ENCODE assay signal across 20 cellular contexts in the genomic region with DNA sequence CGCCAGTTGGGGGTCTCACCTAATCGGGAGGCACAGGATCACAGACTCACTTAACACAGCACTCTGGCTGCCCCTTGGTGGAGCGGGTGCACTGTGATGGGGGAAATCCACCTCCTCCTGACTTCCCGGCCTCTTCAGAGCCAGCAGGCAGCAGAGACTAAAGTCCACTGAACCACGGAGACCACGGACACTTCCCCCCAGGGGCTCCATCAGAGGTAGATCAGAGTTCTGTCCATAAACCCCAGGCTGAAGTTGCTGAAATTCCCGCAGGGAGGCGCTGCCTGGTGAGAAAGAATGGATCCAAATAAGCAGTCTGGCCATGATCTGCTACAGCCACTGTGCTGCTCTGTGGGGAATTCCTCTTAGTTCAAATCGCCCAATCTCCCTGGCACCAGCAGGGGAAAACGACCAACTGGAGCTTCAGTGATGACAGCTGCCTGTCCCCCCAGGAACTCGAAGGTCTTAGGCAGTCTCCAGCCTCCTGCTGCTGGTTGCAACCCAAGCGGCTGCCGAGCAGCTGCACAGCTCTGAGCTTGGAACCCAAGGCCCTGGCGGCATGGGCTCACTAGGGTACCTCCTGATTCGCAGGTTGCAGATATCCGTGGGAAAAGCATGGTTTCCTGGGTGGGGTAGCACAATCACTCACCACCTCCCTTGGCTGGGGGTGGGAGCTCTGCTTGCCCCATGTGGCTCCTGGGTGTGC.
DNase-seq lines count a peak whose midpoint lies in the region; ATAC-seq, FAIRE-seq and TF ChIP-seq lines count a peak whose summit lies in the region.
"Had no signal": no experiment of that assay in that cellular context is flagged by ENCODE, and none has a peak within 500 bp of the region (broad histone marks: within the 10 kb centered on the region; RNA-seq: fewer than 3 reads in every experiment).

No MANE protein-coding gene starts in this region.

- no peak overlapping the region for H3K4me3 ChIP-seq in right cardiac atrium (ENCODE audit: low read length)
- no peak overlapping the region for H3K4me3 ChIP-seq in SJCRH30
- H3K4me3 ChIP-seq in kidney (ENCODE audit: low read length in 2 of 2), result no peak overlapping the region
- H3K4me3 ChIP-seq in HepG2 (replicated peaks in 1 of 3; ENCODE audit: insufficient read depth in 1 of 3, low read depth in 2 of 3, low read length in 3 of 3), result no peak overlapping the region
- H3K4me3 ChIP-seq: GM12878, GM23248 had no signal

- no peaks in the 10 kb centered on the region for H3K36me3 ChIP-seq in SJCRH30
- H3K36me3 ChIP-seq in kidney (ENCODE audit: control insufficient read depth in 1 of 2, insufficient read depth in 2 of 2, low read length in 2 of 2), result no peaks in the 10 kb centered on the region
- H3K36me3 ChIP-seq in HepG2 (replicated peaks in 1 of 2; ENCODE audit: control insufficient read depth in 1 of 2, insufficient read depth in 2 of 2, low read length in 2 of 2), result no peaks in the 10 kb centered on the region

- H3K4me1 ChIP-seq in right cardiac atrium (ENCODE audit: control insufficient read depth, insufficient read depth, low read length) (no peaks in the 10 kb centered on the region), SJCRH30 (no peaks in the 10 kb centered on the region), kidney (ENCODE audit: control insufficient read depth in 1 of 2, insufficient read depth in 1 of 2, low read depth in 1 of 2, low read length in 2 of 2) (no peaks in the 10 kb centered on the region), HepG2 (ENCODE audit: insufficient read depth, low read length) (no peaks in the 10 kb centered on the region)

- H3K9ac ChIP-seq in kidney (ENCODE audit: low read length in 2 of 2) (no peak overlapping the region), HepG2 (ENCODE audit: insufficient read depth, low read depth, low read length) (no peak overlapping the region)
- H3K9ac ChIP-seq: GM23248 had no signal

- no peaks in the 10 kb centered on the region for H4K20me1 ChIP-seq in HepG2 (ENCODE audit: insufficient read depth, low read length)

- intact Hi-C loops in Right ventricle myocardium inferior (cut with DNase I), result no loop called here
- intact Hi-C loops in right cardiac atrium (cut with DNase I), result no loop called here
- intact Hi-C loops in kidney (cut with DNase I), result no loop called here
- intact Hi-C loops in HepG2 (cut with micrococcal nuclease; ENCODE audit: unreplicated experiment), result no loop called here

- H3K9me3 ChIP-seq in right cardiac atrium (ENCODE audit: control insufficient read depth, low read length), result no peaks in the 10 kb centered on the region
- H3K9me3 ChIP-seq in SJCRH30 (replicated peaks), result no peaks in the 10 kb centered on the region
- H3K9me3 ChIP-seq in kidney (ENCODE audit: control insufficient read depth in 1 of 2, low read length in 2 of 2), result no peaks in the 10 kb centered on the region
- H3K9me3 ChIP-seq in HepG2 (ENCODE audit: low read length), result peaks cover 27% of the 10 kb centered on the region; the same call in 1 of the 2 replicates

- BruUV-seq in HepG2 (replicated peaks; lab: Mats Ljungman, UMichigan), result no TSS peak

- TF ChIP-seq EP300 in HepG2 (IDR thresholded peaks at IDR 0.05; ENCODE audit: low read depth in 2 of 2, low read length in 2 of 2) (no peak), HepG2 (CRISPR knock-in tag; IDR thresholded peaks at IDR 0.05; ENCODE audit: borderline replicate concordance) (no peak)

- H2AFZ ChIP-seq in HepG2 (ENCODE audit: low read length), result no peak overlapping the region
- H2AFZ ChIP-seq: GM23248 had no signal

- DNase-seq in Right ventricle myocardium inferior (ENCODE audit: missing footprints) (peak; percentile 9), right cardiac atrium (no peak), SJCRH30 (peak; percentile 2 to 13), kidney (peak; percentile 33), cerebellar nuclear complex (lab: John Stamatoyannopoulos, UW) (no peak), HepG2 (ENCODE audit: low spot score) (no peak), NCI-H345 treated with DMSO at 0.1 percent for 48 hours (lab: John Stamatoyannopoulos, UW; ENCODE audit: unreplicated experiment) (no peak)
- DNase-seq: C1 segment of cervical spinal cord; Calu3; CD4-positive, alpha-beta memory T cell; COR-L47; DMS79; EL; GDM1; GM23248; H9; HFFc6 had no signal

- 76% methylated on average over 16 of the region's 16 CpGs for WGBS in right cardiac atrium
- WGBS in HepG2 (ENCODE audit: low lambda C conversion rate), result 90% methylated on average over 2 of the region's 16 CpGs

- no peaks in the 10 kb centered on the region for H3K79me2 ChIP-seq in HepG2 (ENCODE audit: insufficient read depth, low read length)

- CTCF ChIA-PET in HepG2 (lab: Yijun Ruan, JAX; ENCODE audit: low intra/inter-chr PET ratio, low total read pairs), result no interaction called here

- POLR2A ChIA-PET in HepG2 (lab: Yijun Ruan, JAX), result no interaction called here

- ATAC-seq in Right ventricle myocardium inferior, result no peak
- no peak for ATAC-seq in right cardiac atrium
- ATAC-seq in HepG2, result no peak
- ATAC-seq: GM12878, HCT116 had no signal

- in situ Hi-C loops in HepG2 (cut with HindIII; ENCODE audit: extremely low pct_ligation_motif_present, low pct_unique_long_range_greater_than_20kb), result no loop called here

- H3K4me2 ChIP-seq in HepG2 (ENCODE audit: low read depth, low read length), result no peak overlapping the region

- no peak for TF ChIP-seq CTCF in kidney (IDR thresholded peaks at IDR 0.05; ENCODE audit: borderline replicate concordance, extremely low read depth, insufficient read depth)
- no peak for TF ChIP-seq CTCF in HepG2 (CRISPR knock-in tag; IDR thresholded peaks at IDR 0.05)

- no peak for TF ChIP-seq POLR2A in HepG2 (IDR thresholded peaks at IDR 0.05; ENCODE audit: insufficient read depth in 1 of 2, low read depth in 2 of 2, low read length in 2 of 2)

- H3K27me3 ChIP-seq in right cardiac atrium (ENCODE audit: control insufficient read depth, insufficient read depth) (no peaks in the 10 kb centered on the region), SJCRH30 (no peaks in the 10 kb centered on the region), HepG2 (ENCODE audit: control insufficient read depth in 1 of 2, insufficient read depth in 2 of 2, low read length in 2 of 2) (no peaks in the 10 kb centered on the region)

- H3K27ac ChIP-seq in right cardiac atrium (ENCODE audit: low read length), result no peak overlapping the region
- no peak overlapping the region for H3K27ac ChIP-seq in SJCRH30
- no peak overlapping the region for H3K27ac ChIP-seq in kidney (ENCODE audit: low read depth in 2 of 2, low read length in 2 of 2)
- no peak overlapping the region for H3K27ac ChIP-seq in HepG2 (ENCODE audit: extremely low read length, insufficient read depth, low read length)
- H3K27ac ChIP-seq: GM23248 had no signal

- FAIRE-seq in kidney (lab: Jason Lieb, UNC) (no peak), HepG2 (lab: Jason Lieb, UNC) (no peak)
- FAIRE-seq: GM12878, GM19239 had no signal

- TF ChIP-seq RAD21 in HepG2 (CRISPR knock-in tag; IDR thresholded peaks at IDR 0.05), result no peak

TF ChIP-seq in HepG2, 621 proteins besides CTCF, POLR2A, EP300 and RAD21 (continues in another document):
- TF ChIP-seq, protein P1, sequence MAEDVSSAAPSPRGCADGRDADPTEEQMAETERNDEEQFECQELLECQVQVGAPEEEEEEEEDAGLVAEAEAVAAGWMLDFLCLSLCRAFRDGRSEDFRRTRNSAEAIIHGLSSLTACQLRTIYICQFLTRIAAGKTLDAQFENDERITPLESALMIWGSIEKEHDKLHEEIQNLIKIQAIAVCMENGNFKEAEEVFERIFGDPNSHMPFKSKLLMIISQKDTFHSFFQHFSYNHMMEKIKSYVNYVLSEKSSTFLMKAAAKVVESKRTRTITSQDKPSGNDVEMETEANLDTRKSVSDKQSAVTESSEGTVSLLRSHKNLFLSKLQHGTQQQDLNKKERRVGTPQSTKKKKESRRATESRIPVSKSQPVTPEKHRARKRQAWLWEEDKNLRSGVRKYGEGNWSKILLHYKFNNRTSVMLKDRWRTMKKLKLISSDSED (CRISPR knock-in tag; IDR thresholded peaks at IDR 0.05), result no peak
- TF ChIP-seq ZNF331 (CRISPR knock-in tag; IDR thresholded peaks at IDR 0.05), result no peak
- TF ChIP-seq ZFY (CRISPR knock-in tag; IDR thresholded peaks at IDR 0.05), result no peak
- TF ChIP-seq, protein P2, sequence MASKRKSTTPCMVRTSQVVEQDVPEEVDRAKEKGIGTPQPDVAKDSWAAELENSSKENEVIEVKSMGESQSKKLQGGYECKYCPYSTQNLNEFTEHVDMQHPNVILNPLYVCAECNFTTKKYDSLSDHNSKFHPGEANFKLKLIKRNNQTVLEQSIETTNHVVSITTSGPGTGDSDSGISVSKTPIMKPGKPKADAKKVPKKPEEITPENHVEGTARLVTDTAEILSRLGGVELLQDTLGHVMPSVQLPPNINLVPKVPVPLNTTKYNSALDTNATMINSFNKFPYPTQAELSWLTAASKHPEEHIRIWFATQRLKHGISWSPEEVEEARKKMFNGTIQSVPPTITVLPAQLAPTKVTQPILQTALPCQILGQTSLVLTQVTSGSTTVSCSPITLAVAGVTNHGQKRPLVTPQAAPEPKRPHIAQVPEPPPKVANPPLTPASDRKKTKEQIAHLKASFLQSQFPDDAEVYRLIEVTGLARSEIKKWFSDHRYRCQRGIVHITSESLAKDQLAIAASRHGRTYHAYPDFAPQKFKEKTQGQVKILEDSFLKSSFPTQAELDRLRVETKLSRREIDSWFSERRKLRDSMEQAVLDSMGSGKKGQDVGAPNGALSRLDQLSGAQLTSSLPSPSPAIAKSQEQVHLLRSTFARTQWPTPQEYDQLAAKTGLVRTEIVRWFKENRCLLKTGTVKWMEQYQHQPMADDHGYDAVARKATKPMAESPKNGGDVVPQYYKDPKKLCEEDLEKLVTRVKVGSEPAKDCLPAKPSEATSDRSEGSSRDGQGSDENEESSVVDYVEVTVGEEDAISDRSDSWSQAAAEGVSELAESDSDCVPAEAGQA (IDR thresholded peaks at IDR 0.05; ENCODE audit: low read depth), result no peak
- TF ChIP-seq, protein P2 (CRISPR knock-in tag; IDR thresholded peaks at IDR 0.05; ENCODE audit: borderline replicate concordance), result no peak

Comparison
In these comparisons a context has a peak if more than half of its experiments do, and no peak if none do; other contexts are left out.
1. DNase-seq: peak in Right ventricle myocardium inferior (single experiment), SJCRH30 (2 of 2) and kidney (single experiment); none in right cardiac atrium (0 of 3), cerebellar nuclear complex (0 of 2), HepG2 (single experiment) and NCI-H345 treated with DMSO at 0.1 percent for 48 hours (single experiment).